ENCODE assay signal across 10 cellular contexts in the genomic region with DNA sequence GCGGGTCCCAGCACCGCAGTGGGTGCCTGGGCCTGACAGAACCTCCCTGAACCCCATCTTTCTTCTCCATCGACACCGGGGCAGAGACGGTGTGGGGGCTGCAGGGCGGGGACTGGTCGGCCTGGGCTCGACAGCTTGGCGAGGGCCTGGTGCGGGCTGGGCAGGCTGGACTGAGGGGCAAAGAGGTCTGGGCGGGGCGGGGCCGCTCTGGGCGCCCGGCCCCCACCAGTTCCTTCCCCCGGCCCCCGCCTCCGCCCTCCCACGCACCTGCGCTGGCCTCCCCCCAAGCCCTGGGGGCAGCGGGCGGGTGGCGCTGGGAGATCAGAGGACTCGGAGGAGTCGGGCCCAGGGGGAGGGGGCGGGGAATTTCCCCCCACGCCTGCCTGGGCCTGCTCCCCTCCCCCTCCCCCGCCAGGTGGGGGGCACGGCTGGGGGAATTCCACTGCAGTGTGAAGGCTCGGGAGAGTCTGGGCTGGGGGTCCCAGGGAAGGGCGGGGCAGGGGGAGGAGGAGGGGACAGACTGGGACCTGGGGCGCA. TPM values are rescaled to one million over a fixed set of nuclear protein-coding genes. Genes with fewer than 3 reads are reported as not detected.
A peak's percentile ranks its signal among the peaks of the same experiment; 100 is the strongest.
DNase-seq lines count a peak whose midpoint lies in the region; ATAC-seq lines count a peak whose summit lies in the region.
"Had no signal": no experiment of that assay in that cellular context is flagged by ENCODE, and none has a peak within 500 bp of the region (broad histone marks: within the 10 kb centered on the region; RNA-seq: fewer than 3 reads in every experiment).

No MANE protein-coding gene starts in this region.

- H3K9me3 ChIP-seq in NT2/D1 (ENCODE audit: insufficient read depth, low read length) (no peaks in the 10 kb centered on the region), right cardiac atrium (ENCODE audit: control insufficient read depth, low read length) (no peaks in the 10 kb centered on the region)

- H3K27me3 Mint-ChIP-seq in activated T-cell treated with anti-CD3 and anti-CD28 coated beads, Interleukin-2, amount 50 U/mL, for 72 hours (ENCODE audit: low read depth), result peaks cover 32% of the 10 kb centered on the region

- no peak for ATAC-seq in activated T-cell treated with anti-CD3 and anti-CD28 coated beads, Interleukin-2, amount 50 U/mL, for 72 hours (replicated peaks in 1 of 2)
- ATAC-seq in right cardiac atrium, result no peak

- H3K4me3 ChIP-seq in NT2/D1 (ENCODE audit: insufficient read length, low read depth) (peak overlapping the region; percentile 90), right cardiac atrium (ENCODE audit: low read length) (no peak overlapping the region)

- H3K36me3 ChIP-seq in NT2/D1 (ENCODE audit: insufficient read depth, insufficient read length, low read length), result peaks cover 18% of the 10 kb centered on the region

- no peak overlapping the region for H3K27ac Mint-ChIP-seq in activated T-cell treated with anti-CD3 and anti-CD28 coated beads, Interleukin-2, amount 50 U/mL, for 72 hours

- peak overlapping the region in 1 of 2 donors; percentile 93 for H3K4me3 Mint-ChIP-seq in activated T-cell treated with anti-CD3 and anti-CD28 coated beads, Interleukin-2, amount 50 U/mL, for 72 hours

- H3K4me1 ChIP-seq in NT2/D1 (ENCODE audit: insufficient read depth, insufficient read length) (peaks cover 21% of the 10 kb centered on the region), right cardiac atrium (ENCODE audit: control insufficient read depth, insufficient read depth, low read length) (no peaks in the 10 kb centered on the region)

- DNase-seq in activated T-cell treated with anti-CD3 and anti-CD28 coated beads for 4 hours, result peak; percentile 52
- DNase-seq in activated T-cell treated with anti-CD3 and anti-CD28 coated beads, Interleukin-2, amount 50 U/mL, for 72 hours, result no peak
- no peak for DNase-seq in NT2/D1 (ENCODE audit: low read depth, low spot score)
- DNase-seq in right cardiac atrium, result peak in 2 of 3 donors; percentile 43 to 64
- peak; percentile 35 for DNase-seq in stimulated activated CD4-positive, alpha-beta T cell treated with anti-CD3 and anti-CD28 coated beads, Interleukin-4, amount 100 ng/mL, for 1 hour
- no peak for DNase-seq in HuH-7 (ENCODE audit: low spot score)
- no peak for DNase-seq in NCI-H2081 (lab: John Stamatoyannopoulos, UW)
- no peak for DNase-seq in DMS153 (lab: John Stamatoyannopoulos, UW)
- DNase-seq: IMR-90 had no signal

- 1% methylated on average over 32 of the region's 32 CpGs for WGBS in right cardiac atrium

- H3K4me1 Mint-ChIP-seq in activated T-cell treated with anti-CD3 and anti-CD28 coated beads, Interleukin-2, amount 50 U/mL, for 72 hours (ENCODE audit: low read depth), result peaks cover 15% of the 10 kb centered on the region

- H3K9me3 Mint-ChIP-seq in activated T-cell treated with anti-CD3 and anti-CD28 coated beads, Interleukin-2, amount 50 U/mL, for 72 hours, result no peaks in the 10 kb centered on the region

- no peaks in the 10 kb centered on the region for H3K27me3 ChIP-seq in NT2/D1 (ENCODE audit: insufficient read depth, insufficient read length)
- no peaks in the 10 kb centered on the region for H3K27me3 ChIP-seq in right cardiac atrium (ENCODE audit: control insufficient read depth, insufficient read depth)

- H3K9ac ChIP-seq in NT2/D1 (ENCODE audit: insufficient read length, low read depth), result peak overlapping the region; percentile 94

- intact Hi-C loops in right cardiac atrium (cut with DNase I), result no loop called here

- peaks cover 0 to 2% of the 10 kb centered on the region in 2 donors for H3K36me3 Mint-ChIP-seq in activated T-cell treated with anti-CD3 and anti-CD28 coated beads, Interleukin-2, amount 50 U/mL, for 72 hours (ENCODE audit: insufficient read depth in 2 of 2)

- H3K27ac ChIP-seq in right cardiac atrium (ENCODE audit: low read length), result no peak overlapping the region

RNA-seq across cellular contexts. Expression of a gene that starts 0.9 kb away (rescaled TPM):
- total RNA-seq in activated T-cell treated with anti-CD3 and anti-CD28 coated beads, Interleukin-2, amount 50 U/mL, for 72 hours, result under 1 TPM; 0.12 TPM
- not detected for total RNA-seq in right cardiac atrium
- polyA plus RNA-seq in right cardiac atrium, result not detected
- total RNA-seq: IMR-90, mucosa of gallbladder had no signal

RNA-seq across cellular contexts. Expression of a gene that starts 6.0 kb away (rescaled TPM):
- total RNA-seq in activated T-cell treated with anti-CD3 and anti-CD28 coated beads, Interleukin-2, amount 50 U/mL, for 72 hours, result 10 to 100 TPM; 31.9 to 40.0 TPM
- 1 to 10 TPM; 4.0 to 8.8 (median 5.5) TPM for total RNA-seq in right cardiac atrium
- polyA plus RNA-seq in right cardiac atrium, result 10.3 TPM

RNA-seq across cellular contexts. Expression of a gene that starts 17.1 kb away (rescaled TPM):
- total RNA-seq in activated T-cell treated with anti-CD3 and anti-CD28 coated beads, Interleukin-2, amount 50 U/mL, for 72 hours, result 100 to 1,000 TPM in 1 of 2 donors, 10 to 100 TPM in 1; 96.1 to 112 TPM
- total RNA-seq in right cardiac atrium, result 1 to 10 TPM in 2 of 4 donors, not detected in 2; 1.1 to 2.1 TPM
- 2.1 TPM for polyA plus RNA-seq in right cardiac atrium

RNA-seq across cellular contexts. Expression of a gene that starts 49.6 kb away (rescaled TPM):
- total RNA-seq in activated T-cell treated with anti-CD3 and anti-CD28 coated beads, Interleukin-2, amount 50 U/mL, for 72 hours, result under 1 TPM in 1 of 2 donors, not detected in 1; 0.14 TPM
- total RNA-seq in right cardiac atrium, result under 1 TPM; 0.14 to 0.46 (median 0.25) TPM
- 0.41 TPM for polyA plus RNA-seq in right cardiac atrium
- total RNA-seq: IMR-90 had no signal

RNA-seq across cellular contexts. Expression of a gene that starts 51.4 kb away (rescaled TPM):
- total RNA-seq in activated T-cell treated with anti-CD3 and anti-CD28 coated beads, Interleukin-2, amount 50 U/mL, for 72 hours, result 10 to 100 TPM; 68.5 to 76.4 TPM
- total RNA-seq in right cardiac atrium, result 10 to 100 TPM; 35.8 to 43.9 (median 36.4) TPM
- 28.9 TPM for polyA plus RNA-seq in right cardiac atrium

Comparison
In these comparisons a context has a peak if more than half of its experiments do, and no peak if none do; other contexts are left out.
1. DNase-seq: peak in activated T-cell treated with anti-CD3 and anti-CD28 coated beads for 4 hours (single experiment), right cardiac atrium (2 of 3) and stimulated activated CD4-positive, alpha-beta T cell treated with anti-CD3 and anti-CD28 coated beads, Interleukin-4, amount 100 ng/mL, for 1 hour (single experiment); none in activated T-cell treated with anti-CD3 and anti-CD28 coated beads, Interleukin-2, amount 50 U/mL, for 72 hours (0 of 2), NT2/D1 (single experiment), HuH-7 (single experiment), NCI-H2081 (0 of 2) and DMS153 (single experiment).
2. RNA of a gene that starts 17.1 kb away (total RNA-seq): 96.1 to 112 TPM in activated T-cell treated with anti-CD3 and anti-CD28 coated beads, Interleukin-2, amount 50 U/mL, for 72 hours; 1.1 to 2.1 TPM in right cardiac atrium; every median in the first group is over 10 times any median in the second.